Comparison of ENCODE assay signal across 17 cellular contexts in genomic region chr9:105098370-105098769, GRCh38.
"Had no signal": no experiment of that assay in that cellular context is flagged by ENCODE, and none has a peak within 500 bp of the region (broad histone marks: within the 10 kb centered on the region; RNA-seq: fewer than 3 reads in every experiment).

No MANE protein-coding gene starts in this region.

- H3K36me3 ChIP-seq: heart right ventricle, neutrophil, sigmoid colon, thyroid gland had no signal

- H3K9me3 Mint-ChIP-seq: naive thymus-derived CD8-positive, alpha-beta T cell; type B pancreatic cell had no signal

- H3K9me3 ChIP-seq: heart right ventricle, mucosa of descending colon, neutrophil, sigmoid colon, thyroid gland had no signal

- H3K27ac ChIP-seq: heart right ventricle, neutrophil, sigmoid colon, skin epidermis, thyroid gland had no signal

- ATAC-seq: esophagus mucosa; heart right ventricle; mucosa of descending colon; naive thymus-derived CD8-positive, alpha-beta T cell had no signal

- H3K27me3 ChIP-seq: heart right ventricle, neutrophil, sigmoid colon, thyroid gland had no signal

- DNase-seq: effector memory CD4-positive, alpha-beta T cell; heart right ventricle; hypothalamus; kidney glomerular epithelial cell; mammary epithelial cell; mucosa of descending colon; naive thymus-derived CD8-positive, alpha-beta T cell; posterior cingulate gyrus; sigmoid colon; stimulated activated CD4-positive, alpha-beta T cell treated with anti-CD3 and anti-CD28 coated beads, Interleukin-2, amount 100 ng/mL, for 24 hours; stimulated activated CD4-positive, alpha-beta T cell treated with anti-CD3 and anti-CD28 coated beads, Interleukin-4, amount 100 ng/mL, for 4 hours; stimulated activated naive CD4-positive, alpha-beta T cell treated with Interleukin-2 at 50 U/mL for 16 hours; thyroid gland had no signal

- H3K4me1 Mint-ChIP-seq: naive thymus-derived CD8-positive, alpha-beta T cell had no signal

- H3K4me3 ChIP-seq: heart right ventricle, mucosa of descending colon, sigmoid colon, skin epidermis, thyroid gland had no signal

- H3K27ac Mint-ChIP-seq: naive thymus-derived CD8-positive, alpha-beta T cell; type B pancreatic cell had no signal

- H3K4me3 Mint-ChIP-seq: naive thymus-derived CD8-positive, alpha-beta T cell; type B pancreatic cell had no signal

- H3K36me3 Mint-ChIP-seq: type B pancreatic cell had no signal

- H3K27me3 Mint-ChIP-seq: type B pancreatic cell had no signal

- H3K4me1 ChIP-seq: heart right ventricle, thyroid gland had no signal
